29 cellular contexts compared by ENCODE assay signal in genomic region chr16:71943887-71944286, GRCh38.
"Had no signal": no experiment of that assay in that cellular context is flagged by ENCODE, and none has a peak within 500 bp of the region (broad histone marks: within the 10 kb centered on the region; RNA-seq: fewer than 3 reads in every experiment).

No MANE protein-coding gene starts in this region.

- DNase-seq: activated CD4-positive, alpha-beta memory T cell treated with anti-CD3 and anti-CD28 coated beads, Interleukin-2, amount 10 ng/mL, durations not matched to agents 7 days and 5 days; activated CD4-positive, alpha-beta T cell treated with anti-CD3 and anti-CD28 coated beads for 1 hour; activated CD4-positive, alpha-beta T cell treated with anti-CD3 and anti-CD28 coated beads for 48 hours; activated CD4-positive, CD25-positive, alpha-beta regulatory T cell; activated CD8-positive, alpha-beta memory T cell treated with anti-CD3 and anti-CD28 coated beads for 24 hours; activated CD8-positive, alpha-beta memory T cell treated with anti-CD3 and anti-CD28 coated beads, Interleukin-2, amount 10 ng/mL, durations not matched to agents 7 days and 5 days; activated CD8-positive, alpha-beta memory T cell treated with anti-CD3 and anti-CD28 coated beads, Interleukin-2, amount 50 U/mL, for 48 hours; activated effector memory CD4-positive, alpha-beta T cell treated with Interleukin-2 at 50 U/mL for 16 hours; activated naive CD4-positive, alpha-beta T cell treated with anti-CD3 and anti-CD28 coated beads, Interleukin-2, amount 10 ng/mL, durations not matched to agents 7 days and 5 days; activated naive CD8-positive, alpha-beta T cell treated with anti-CD3 and anti-CD28 coated beads, Interleukin-2, amount 50 U/mL, for 24 hours; activated T-cell treated with anti-CD3 and anti-CD28 coated beads, Interleukin-2, amount 50 U/mL, for 48 hours; anterior cingulate cortex; central memory CD4-positive, alpha-beta T cell; MG63; NCI-H1105; NCI-H1417 treated with DMSO at 0.1 percent for 48 hours; NCI-H187 treated with DMSO at 0.1 percent for 48 hours; NCI-H2081; NCI-H2171 treated with DMSO at 0.1 percent for 48 hours; NCI-H2227 treated with DMSO at 0.1 percent for 48 hours; NCI-H446; NCI-H524; NCI-H69; PC-9; SHP77; SJCRH30; T1000; WERI-Rb-1 had no signal

- H3K4me1 ChIP-seq: SJCRH30 had no signal

- H3K27me3 ChIP-seq: MG63, SJCRH30 had no signal

- ATAC-seq: activated CD8-positive, alpha-beta memory T cell treated with anti-CD3 and anti-CD28 coated beads, Interleukin-2, amount 10 ng/mL, durations not matched to agents 7 days and 5 days; activated naive CD8-positive, alpha-beta T cell treated with anti-CD3 and anti-CD28 coated beads, Interleukin-2, amount 50 U/mL, for 24 hours had no signal

- H3K4me2 ChIP-seq: PC-9 had no signal

- H3K9me3 ChIP-seq: MG63, SJCRH30 had no signal

- H2AFZ ChIP-seq: PC-9 had no signal

- H3K27ac ChIP-seq: PC-9, SJCRH30, SK-N-MC, WERI-Rb-1 had no signal

- H3K4me3 ChIP-seq: MG63, PC-9, SJCRH30, SK-N-MC had no signal

- H3K36me3 ChIP-seq: MG63, SJCRH30, WERI-Rb-1 had no signal
